12 cellular contexts compared by ENCODE assay signal in the genomic region with DNA sequence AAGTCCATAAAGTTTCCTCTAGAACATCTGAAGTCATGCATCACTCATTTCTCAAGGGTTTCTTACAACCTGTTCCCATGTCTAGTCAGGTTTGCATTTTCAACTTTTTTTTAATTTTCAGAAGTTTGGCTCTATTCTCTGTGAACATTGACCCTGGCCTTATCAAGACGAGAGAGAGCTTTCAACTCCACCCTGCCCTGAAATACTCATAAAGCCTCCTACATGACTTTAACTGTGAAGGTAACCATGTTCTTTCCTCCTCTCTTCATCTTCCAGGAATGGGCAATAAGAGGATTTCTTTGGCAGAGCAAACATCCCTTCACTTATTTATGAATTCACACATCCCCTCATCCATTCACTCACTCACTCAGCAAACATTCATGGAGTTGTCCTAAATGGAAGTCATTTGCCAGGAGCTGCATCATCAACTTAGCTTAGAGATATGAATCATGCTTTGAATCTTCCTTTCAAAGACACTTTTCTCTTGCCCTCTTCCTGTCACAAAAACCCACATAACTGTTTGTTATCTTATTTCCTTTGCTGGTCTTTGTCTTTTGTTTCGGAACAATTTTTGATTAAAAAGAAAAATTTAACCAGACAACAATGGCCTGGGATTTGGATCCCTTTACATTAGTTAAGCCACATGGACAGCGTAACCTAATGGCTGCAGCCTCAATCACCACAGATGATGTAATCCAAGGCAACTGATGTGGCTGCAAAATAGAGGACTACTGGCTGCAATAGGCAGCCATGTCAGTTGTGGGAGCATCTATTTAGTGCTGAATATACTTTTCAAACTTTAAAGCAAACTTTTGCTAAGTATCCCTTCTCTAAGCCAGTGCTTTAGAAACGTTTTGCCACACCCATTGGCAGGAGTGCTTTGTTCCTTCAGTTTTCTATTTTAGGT. TPM values are rescaled to one million over a fixed set of nuclear protein-coding genes. Genes with fewer than 3 reads are reported as not detected.
DNase-seq lines count a peak whose midpoint lies in the region; ATAC-seq, FAIRE-seq and TF ChIP-seq lines count a peak whose summit lies in the region.
"Had no signal": no experiment of that assay in that cellular context is flagged by ENCODE, and none has a peak within 500 bp of the region (broad histone marks: within the 10 kb centered on the region; RNA-seq: fewer than 3 reads in every experiment).

No MANE protein-coding gene starts in this region.

- H2AFZ ChIP-seq in HepG2 (ENCODE audit: low read length): no peak overlapping the region

- CTCF ChIA-PET in HepG2 (lab: Yijun Ruan, JAX; ENCODE audit: low intra/inter-chr PET ratio, low total read pairs): no interaction called here

- H3K27me3 ChIP-seq in HepG2 (ENCODE audit: control insufficient read depth in 1 of 2, insufficient read depth in 2 of 2, low read length in 2 of 2) (peaks cover 0 to 1% of the 10 kb centered on the region in 2 experiments; a peak in 1 of 5 replicates), right lobe of liver (no peaks in the 10 kb centered on the region), thymus (ENCODE audit: control insufficient read depth, insufficient read depth) (no peaks in the 10 kb centered on the region), brain microvascular endothelial cell (replicated peaks) (no peaks in the 10 kb centered on the region)
- H3K27me3 ChIP-seq: Peyer's patch had no signal

- in situ Hi-C loops in HepG2 (cut with HindIII; ENCODE audit: extremely low pct_ligation_motif_present, low pct_unique_long_range_greater_than_20kb) (no loop called here), brain microvascular endothelial cell (cut with HindIII; ENCODE audit: low pct_ligation_motif_present, low sequenced_read_pairs) (no loop called here)

- ATAC-seq in HepG2: no peak
- ATAC-seq in right lobe of liver: no peak
- no peak for ATAC-seq in HG02678 (IDR thresholded peaks at IDR 0.05; ENCODE audit: unreplicated experiment)

- no peak overlapping the region for H3K4me2 ChIP-seq in HepG2 (ENCODE audit: low read depth, low read length)

- H3K27me3 Mint-ChIP-seq in T-helper 1 cell treated with Interleukin-12 subunit alpha and Interleukin-12 subunit beta and Interleukin-4 antibody, amounts not matched to agents 30 μg/mL and 1 μg/mL, for 36 hours (ENCODE audit: low read depth): peaks cover 3% of the 10 kb centered on the region

- H3K27ac Mint-ChIP-seq in T-helper 1 cell treated with Interleukin-12 subunit alpha and Interleukin-12 subunit beta and Interleukin-4 antibody, amounts not matched to agents 30 μg/mL and 1 μg/mL, for 36 hours: peak overlapping the region; percentile 93
- H3K27ac Mint-ChIP-seq: mesothelial cell of epicardium had no signal

- POLR2A ChIA-PET in HepG2 (lab: Yijun Ruan, JAX): no interaction called here

- TF ChIP-seq CTCF in HepG2 (CRISPR knock-in tag; IDR thresholded peaks at IDR 0.05) (no peak), right lobe of liver (IDR thresholded peaks at IDR 0.05) (no peak), brain microvascular endothelial cell (IDR thresholded peaks at IDR 0.05; ENCODE audit: low read depth, low read length, missing control alignments) (no peak)

- WGBS in HepG2 (ENCODE audit: low lambda C conversion rate): 35% methylated on average over 4 of the region's 4 CpGs
- WGBS in right lobe of liver (ENCODE audit: insufficient coverage, low coverage, low lambda C conversion rate, missing lambda C conversion rate): 23% methylated on average over 4 of the region's 4 CpGs
- 36% methylated on average over 4 of the region's 4 CpGs for WGBS in thymus

- H3K4me1 ChIP-seq in HepG2 (ENCODE audit: insufficient read depth, low read length) (no peaks in the 10 kb centered on the region), right lobe of liver (no peaks in the 10 kb centered on the region), thymus (ENCODE audit: control insufficient read depth, insufficient read depth, low read length) (peaks cover 18% of the 10 kb centered on the region)
- H3K4me1 ChIP-seq: Peyer's patch had no signal

- no TSS peak for BruUV-seq in HepG2 (replicated peaks; lab: Mats Ljungman, UMichigan)

- TF ChIP-seq POLR2A in HepG2 (IDR thresholded peaks at IDR 0.05; ENCODE audit: insufficient read depth in 1 of 2, low read depth in 2 of 2, low read length in 2 of 2) (no peak), right lobe of liver (IDR thresholded peaks at IDR 0.05) (no peak)

- no peaks in the 10 kb centered on the region for H3K36me3 ChIP-seq in HepG2 (replicated peaks in 1 of 2; ENCODE audit: control insufficient read depth in 1 of 2, insufficient read depth in 2 of 2, low read length in 2 of 2)
- H3K36me3 ChIP-seq in right lobe of liver: no peaks in the 10 kb centered on the region
- H3K36me3 ChIP-seq in thymus (ENCODE audit: control insufficient read depth, insufficient read depth): no peaks in the 10 kb centered on the region
- H3K36me3 ChIP-seq in brain microvascular endothelial cell (replicated peaks): no peaks in the 10 kb centered on the region
- H3K36me3 ChIP-seq: Peyer's patch had no signal

- H3K4me3 ChIP-seq in HepG2 (replicated peaks in 1 of 3; ENCODE audit: insufficient read depth in 1 of 3, low read depth in 2 of 3, low read length in 3 of 3) (no peak overlapping the region), right lobe of liver (no peak overlapping the region), thymus (ENCODE audit: low read length) (no peak overlapping the region), brain microvascular endothelial cell (ENCODE audit: low read depth, low read length) (no peak overlapping the region)
- H3K4me3 ChIP-seq: Peyer's patch had no signal

- H3K9ac ChIP-seq in HepG2 (ENCODE audit: insufficient read depth, low read depth, low read length): no peak overlapping the region

- H3K79me2 ChIP-seq in HepG2 (ENCODE audit: insufficient read depth, low read length): no peaks in the 10 kb centered on the region

- TF ChIP-seq RAD21 in HepG2 (CRISPR knock-in tag; IDR thresholded peaks at IDR 0.05): no peak

- H3K27ac ChIP-seq in HepG2 (ENCODE audit: extremely low read length, insufficient read depth, low read length) (no peak overlapping the region), right lobe of liver (no peak overlapping the region), thymus (ENCODE audit: low read depth) (peak overlapping the region; percentile 81), brain microvascular endothelial cell (no peak overlapping the region)

- H4K20me1 ChIP-seq in HepG2 (ENCODE audit: insufficient read depth, low read length): no peaks in the 10 kb centered on the region

- H3K9me3 ChIP-seq in HepG2 (ENCODE audit: low read length) (no peaks in the 10 kb centered on the region), right lobe of liver (no peaks in the 10 kb centered on the region), thymus (ENCODE audit: control insufficient read depth) (no peaks in the 10 kb centered on the region)
- H3K9me3 ChIP-seq: Peyer's patch had no signal

- intact Hi-C loops in HepG2 (cut with micrococcal nuclease; ENCODE audit: unreplicated experiment) (no loop called here), right lobe of liver (cut with DNase I) (no loop called here)

- no peak for FAIRE-seq in HepG2 (lab: Jason Lieb, UNC)

- H3K9me3 Mint-ChIP-seq in T-helper 1 cell treated with Interleukin-12 subunit alpha and Interleukin-12 subunit beta and Interleukin-4 antibody, amounts not matched to agents 30 μg/mL and 1 μg/mL, for 36 hours: peaks cover 36% of the 10 kb centered on the region

- TF ChIP-seq EP300 in HepG2 (IDR thresholded peaks at IDR 0.05; ENCODE audit: low read depth in 2 of 2, low read length in 2 of 2): no peak
- TF ChIP-seq EP300 in HepG2 (CRISPR knock-in tag; IDR thresholded peaks at IDR 0.05; ENCODE audit: borderline replicate concordance): no peak

- H3K4me1 Mint-ChIP-seq in T-helper 1 cell treated with Interleukin-12 subunit alpha and Interleukin-12 subunit beta and Interleukin-4 antibody, amounts not matched to agents 30 μg/mL and 1 μg/mL, for 36 hours (ENCODE audit: low read depth): peaks cover 44% of the 10 kb centered on the region

- peak overlapping the region; percentile 54 for H3K4me3 Mint-ChIP-seq in T-helper 1 cell treated with Interleukin-12 subunit alpha and Interleukin-12 subunit beta and Interleukin-4 antibody, amounts not matched to agents 30 μg/mL and 1 μg/mL, for 36 hours
- H3K4me3 Mint-ChIP-seq: mesothelial cell of epicardium had no signal

- H3K36me3 Mint-ChIP-seq in T-helper 1 cell treated with Interleukin-12 subunit alpha and Interleukin-12 subunit beta and Interleukin-4 antibody, amounts not matched to agents 30 μg/mL and 1 μg/mL, for 36 hours (ENCODE audit: low read depth): peaks cover 24% of the 10 kb centered on the region

- no peak for DNase-seq in HepG2 (ENCODE audit: low spot score)
- no peak for DNase-seq in right lobe of liver
- peak; percentile 27 to 56 for DNase-seq in dermis microvascular lymphatic vessel endothelial cell (ENCODE audit: low read depth in 2 of 2)
- DNase-seq in SW 1271 (lab: John Stamatoyannopoulos, UW): no peak
- DNase-seq in brain microvascular endothelial cell: no peak
- DNase-seq: GDM1, NCI-H2171, Peyer's patch had no signal

RNA-seq across cellular contexts. Expression of gene GNAQ, which starts 43.0 kb away (rescaled TPM):
- total RNA-seq in HepG2 (2016; rRNA removed; fragmentation: Illumina TruSeq; extraction: Trizol) (17.7 and 21.1 TPM in 2 replicates), right lobe of liver (10 to 100 TPM; 15.8 to 28.7 (median 21.6) TPM), dermis microvascular lymphatic vessel endothelial cell (28.6 and 37.7 TPM in 2 replicates)
- total RNA-seq in HepG2 (2016; cell fraction: cytosol; rRNA removed; fragmentation: Illumina TruSeq; extraction: Trizol; ENCODE audit: low read depth): 3.9 TPM in 2 replicates
- 16.0 and 22.9 TPM in 2 replicates for total RNA-seq in HepG2 (2016; cell fraction: insoluble cytoplasmic fraction; rRNA removed; fragmentation: Illumina TruSeq; extraction: Trizol)
- 9.6 and 12.7 TPM in 2 replicates for total RNA-seq in HepG2 (2016; cell fraction: membrane; rRNA removed; fragmentation: Illumina TruSeq; extraction: Trizol)
- 15.9 and 16.4 TPM in 2 replicates for total RNA-seq in HepG2 (2016; cell fraction: nucleus; rRNA removed; fragmentation: Illumina TruSeq; extraction: Trizol)
- polyA plus RNA-seq in HepG2 (2011; rRNA removed) (12.1 and 16.5 TPM in 2 replicates), thymus (23.5 TPM)
- polyA plus RNA-seq in HepG2 (2011; cell fraction: cytosol; rRNA removed): 6.6 and 12.2 TPM in 2 replicates
- 11.5 and 15.2 TPM in 2 replicates for polyA plus RNA-seq in HepG2 (2011; cell fraction: nucleus; rRNA removed)
- polyA plus RNA-seq in HepG2 (2012): 13.3 and 16.7 TPM in 2 replicates
- 0.83 and 1.0 TPM in 2 replicates for polyA plus RNA-seq in HepG2 (2016; cell fraction: cytosol; fragmentation: Illumina TruSeq; extraction: Trizol; ENCODE audit: low read depth)
- polyA plus RNA-seq in HepG2 (2016; cell fraction: insoluble cytoplasmic fraction; fragmentation: Illumina TruSeq; extraction: Trizol; ENCODE audit: low read depth): 19.8 and 20.8 TPM in 2 replicates
- polyA plus RNA-seq in HepG2 (2016; cell fraction: membrane; fragmentation: Illumina TruSeq; extraction: Trizol; ENCODE audit: low read depth): 6.1 and 6.3 TPM in 2 replicates
- polyA plus RNA-seq in HepG2 (2016; cell fraction: nucleus; fragmentation: Illumina TruSeq; extraction: Trizol; ENCODE audit: insufficient read depth, low read depth): 13.6 and 15.9 TPM in 2 replicates
- polyA minus RNA-seq in HepG2 (2011; rRNA and poly(A)+ RNA removed; ENCODE audit: low replicate concordance): 9.6 and 14.4 TPM in 2 replicates
- polyA minus RNA-seq in HepG2 (2011; cell fraction: cytosol; rRNA and poly(A)+ RNA removed): 18.0 and 30.7 TPM in 2 replicates
- polyA minus RNA-seq in HepG2 (2011; cell fraction: nucleus; rRNA and poly(A)+ RNA removed): 19.4 and 24.0 TPM in 2 replicates

Comparison
In these comparisons a context has a peak if more than half of its experiments do, and no peak if none do; other contexts are left out.
1. DNase-seq: peak in dermis microvascular lymphatic vessel endothelial cell (2 of 2); none in HepG2 (single experiment), right lobe of liver (0 of 3), SW 1271 (0 of 2) and brain microvascular endothelial cell (single experiment).